In the genomic region with DNA sequence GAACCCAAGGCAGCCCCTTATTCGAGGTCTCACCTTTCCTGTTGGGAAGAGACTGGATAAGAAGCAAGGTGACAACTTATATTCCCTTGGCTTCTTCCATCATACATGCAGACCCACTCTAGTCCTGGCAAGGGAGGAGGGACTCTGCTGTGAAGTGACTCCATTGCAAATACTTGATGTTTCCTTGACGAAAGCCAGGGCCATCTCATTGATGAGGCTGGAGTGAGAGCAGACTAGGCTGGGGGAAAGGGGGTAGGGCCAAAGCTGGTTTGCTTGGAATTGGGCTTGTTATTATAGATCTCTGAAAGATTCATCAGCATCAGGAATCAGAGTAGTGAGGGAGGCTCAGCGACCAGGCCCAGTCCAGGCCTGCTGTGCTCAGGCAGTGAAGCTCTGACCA, we compare ENCODE assay signal across 19 cellular contexts. TPM values are rescaled to one million over a fixed set of nuclear protein-coding genes. Genes with fewer than 3 reads are reported as not detected.
DNase-seq lines count a peak whose midpoint lies in the region; ATAC-seq and TF ChIP-seq lines count a peak whose summit lies in the region.
"Had no signal": no experiment of that assay in that cellular context is flagged by ENCODE, and none has a peak within 500 bp of the region (broad histone marks: within the 10 kb centered on the region; RNA-seq: fewer than 3 reads in every experiment).

No MANE protein-coding gene starts in this region.

- ATAC-seq in HG02970 (IDR thresholded peaks at IDR 0.05; ENCODE audit: low FRiP score, unreplicated experiment) (no peak), HG02642 (IDR thresholded peaks at IDR 0.05; ENCODE audit: poor library complexity, unreplicated experiment) (no peak)

- no peaks in the 10 kb centered on the region for H3K9me3 ChIP-seq in mesodermal cell (ENCODE audit: control insufficient read depth, low read length)
- H3K9me3 ChIP-seq: BE2C, Caco-2 had no signal

- H3K27ac Mint-ChIP-seq in neural crest cell (ENCODE audit: unreplicated experiment), result no peak overlapping the region
- H3K27ac Mint-ChIP-seq: CD4-positive, alpha-beta memory T cell; CD4-positive, CD25-positive, alpha-beta regulatory T cell had no signal

- H3K27ac ChIP-seq in mesodermal cell (ENCODE audit: low read depth, low read length, severe bottlenecking), result peak overlapping the region; percentile 74
- H3K27ac ChIP-seq: BLaER1 had no signal

- peak; percentile 73 for DNase-seq in SK-N-DZ (ENCODE audit: low spot score)
- DNase-seq in neural crest cell (ENCODE audit: low read depth, low spot score), result no peak
- DNase-seq in NCI-H510A treated with DMSO at 0.1 percent for 48 hours (lab: John Stamatoyannopoulos, UW), result no peak
- DNase-seq in GDM1 (lab: John Stamatoyannopoulos, UW), result no peak
- DNase-seq: 8988T; ACHN; BE2C; C1 segment of cervical spinal cord; Caco-2; Calu3; CD4-positive, alpha-beta memory T cell; CD4-positive, CD25-positive, alpha-beta regulatory T cell; DMS79 treated with DMSO at 0.1 percent for 48 hours; GF-D8 had no signal

- peaks cover 16% of the 10 kb centered on the region for H3K4me1 ChIP-seq in mesodermal cell (ENCODE audit: control insufficient read depth, insufficient read depth, low read length, poor library complexity, severe bottlenecking)
- H3K4me1 ChIP-seq: BE2C, BLaER1, Caco-2 had no signal

- H3K9me3 Mint-ChIP-seq in neural crest cell, result peaks cover under 1% of the 10 kb centered on the region

- H3K27me3 Mint-ChIP-seq in neural crest cell (ENCODE audit: low read depth), result peaks cover 9% of the 10 kb centered on the region

- H3K4me1 Mint-ChIP-seq in neural crest cell, result peaks cover 23% of the 10 kb centered on the region

- H3K36me3 Mint-ChIP-seq in neural crest cell (ENCODE audit: low read depth), result no peaks in the 10 kb centered on the region
- H3K36me3 Mint-ChIP-seq: CD14-positive monocyte; CD4-positive, alpha-beta memory T cell; CD4-positive, CD25-positive, alpha-beta regulatory T cell had no signal

- TF ChIP-seq CTCF in neural crest cell (conservative IDR thresholded peaks at IDR 0.05), result no peak

- H3K4me3 ChIP-seq in mesodermal cell (ENCODE audit: extremely low read depth, insufficient read depth, low read length, poor library complexity, severe bottlenecking), result no peak overlapping the region
- H3K4me3 ChIP-seq: BLaER1 had no signal

- H3K4me3 Mint-ChIP-seq in neural crest cell, result peak overlapping the region; percentile 54
- H3K4me3 Mint-ChIP-seq: CD4-positive, CD25-positive, alpha-beta regulatory T cell had no signal

- H3K36me3 ChIP-seq in mesodermal cell (ENCODE audit: control insufficient read depth, insufficient read depth, low read length), result peaks cover 6% of the 10 kb centered on the region
- H3K36me3 ChIP-seq: BE2C, BLaER1 had no signal

- 71 to 89% methylated on average over 1 of the region's 3 CpGs for WGBS in mesodermal cell (ENCODE audit: insufficient coverage in 2 of 2), 2 experiments

RNA-seq across cellular contexts. Expression of gene NHSL2, which starts 2.3 kb away (rescaled TPM):
- polyA plus RNA-seq in SK-N-DZ (2014; cell fraction: cytosol; rRNA removed), result 3.6 and 3.9 TPM in 2 replicates
- polyA plus RNA-seq in SK-N-DZ (2014; cell fraction: nucleus; rRNA removed), result 2.7 and 5.8 TPM in 2 replicates
- polyA plus RNA-seq in mesodermal cell (2013, experiment 1 of 2), result 13.7 TPM
- polyA plus RNA-seq in mesodermal cell (2013, experiment 2 of 2), result 10.5 TPM
- 9.9 and 10.8 TPM in 2 replicates for total RNA-seq in neural crest cell
